Comparison of ENCODE assay signal across 1 cellular context in the genomic region with DNA sequence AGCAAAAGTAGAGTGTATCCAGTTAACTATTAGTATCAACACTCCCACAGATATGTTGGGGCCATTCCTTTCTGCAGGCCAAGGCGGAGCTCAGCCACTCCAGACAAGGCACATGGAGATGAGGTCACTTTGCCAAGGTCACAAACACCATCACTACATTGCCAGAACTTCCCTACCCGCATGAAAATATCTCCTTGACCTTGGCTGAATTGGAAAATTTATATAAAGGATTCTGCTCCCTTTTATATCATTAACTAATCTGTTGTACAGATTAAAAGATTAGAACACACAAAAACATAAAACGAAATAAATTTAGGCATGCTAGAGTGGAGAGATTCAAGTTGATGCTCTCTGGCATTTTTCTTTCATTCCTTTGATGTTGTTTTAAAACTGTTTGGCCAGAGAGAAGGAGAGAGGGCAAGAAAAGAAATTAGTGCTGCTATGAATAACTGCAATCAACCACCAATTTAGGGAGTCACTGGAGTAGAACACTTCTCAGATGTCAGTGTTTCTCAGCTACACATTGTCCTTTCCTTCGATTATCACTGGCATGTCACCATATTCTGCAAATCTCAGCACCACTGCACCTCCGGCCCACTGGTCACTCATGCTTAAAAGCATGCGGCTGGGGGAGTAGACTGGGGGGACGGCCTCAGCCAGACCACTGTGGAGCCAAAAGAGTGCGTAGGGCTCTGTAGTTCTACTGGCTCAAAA.
TF ChIP-seq lines count a peak whose summit lies in the region.

No MANE protein-coding gene starts in this region.

TF ChIP-seq in GM23338, 12 proteins besides CTCF, POLR2A, EP300 and RAD21 (continued from another document):
- TF ChIP-seq, protein P1, sequence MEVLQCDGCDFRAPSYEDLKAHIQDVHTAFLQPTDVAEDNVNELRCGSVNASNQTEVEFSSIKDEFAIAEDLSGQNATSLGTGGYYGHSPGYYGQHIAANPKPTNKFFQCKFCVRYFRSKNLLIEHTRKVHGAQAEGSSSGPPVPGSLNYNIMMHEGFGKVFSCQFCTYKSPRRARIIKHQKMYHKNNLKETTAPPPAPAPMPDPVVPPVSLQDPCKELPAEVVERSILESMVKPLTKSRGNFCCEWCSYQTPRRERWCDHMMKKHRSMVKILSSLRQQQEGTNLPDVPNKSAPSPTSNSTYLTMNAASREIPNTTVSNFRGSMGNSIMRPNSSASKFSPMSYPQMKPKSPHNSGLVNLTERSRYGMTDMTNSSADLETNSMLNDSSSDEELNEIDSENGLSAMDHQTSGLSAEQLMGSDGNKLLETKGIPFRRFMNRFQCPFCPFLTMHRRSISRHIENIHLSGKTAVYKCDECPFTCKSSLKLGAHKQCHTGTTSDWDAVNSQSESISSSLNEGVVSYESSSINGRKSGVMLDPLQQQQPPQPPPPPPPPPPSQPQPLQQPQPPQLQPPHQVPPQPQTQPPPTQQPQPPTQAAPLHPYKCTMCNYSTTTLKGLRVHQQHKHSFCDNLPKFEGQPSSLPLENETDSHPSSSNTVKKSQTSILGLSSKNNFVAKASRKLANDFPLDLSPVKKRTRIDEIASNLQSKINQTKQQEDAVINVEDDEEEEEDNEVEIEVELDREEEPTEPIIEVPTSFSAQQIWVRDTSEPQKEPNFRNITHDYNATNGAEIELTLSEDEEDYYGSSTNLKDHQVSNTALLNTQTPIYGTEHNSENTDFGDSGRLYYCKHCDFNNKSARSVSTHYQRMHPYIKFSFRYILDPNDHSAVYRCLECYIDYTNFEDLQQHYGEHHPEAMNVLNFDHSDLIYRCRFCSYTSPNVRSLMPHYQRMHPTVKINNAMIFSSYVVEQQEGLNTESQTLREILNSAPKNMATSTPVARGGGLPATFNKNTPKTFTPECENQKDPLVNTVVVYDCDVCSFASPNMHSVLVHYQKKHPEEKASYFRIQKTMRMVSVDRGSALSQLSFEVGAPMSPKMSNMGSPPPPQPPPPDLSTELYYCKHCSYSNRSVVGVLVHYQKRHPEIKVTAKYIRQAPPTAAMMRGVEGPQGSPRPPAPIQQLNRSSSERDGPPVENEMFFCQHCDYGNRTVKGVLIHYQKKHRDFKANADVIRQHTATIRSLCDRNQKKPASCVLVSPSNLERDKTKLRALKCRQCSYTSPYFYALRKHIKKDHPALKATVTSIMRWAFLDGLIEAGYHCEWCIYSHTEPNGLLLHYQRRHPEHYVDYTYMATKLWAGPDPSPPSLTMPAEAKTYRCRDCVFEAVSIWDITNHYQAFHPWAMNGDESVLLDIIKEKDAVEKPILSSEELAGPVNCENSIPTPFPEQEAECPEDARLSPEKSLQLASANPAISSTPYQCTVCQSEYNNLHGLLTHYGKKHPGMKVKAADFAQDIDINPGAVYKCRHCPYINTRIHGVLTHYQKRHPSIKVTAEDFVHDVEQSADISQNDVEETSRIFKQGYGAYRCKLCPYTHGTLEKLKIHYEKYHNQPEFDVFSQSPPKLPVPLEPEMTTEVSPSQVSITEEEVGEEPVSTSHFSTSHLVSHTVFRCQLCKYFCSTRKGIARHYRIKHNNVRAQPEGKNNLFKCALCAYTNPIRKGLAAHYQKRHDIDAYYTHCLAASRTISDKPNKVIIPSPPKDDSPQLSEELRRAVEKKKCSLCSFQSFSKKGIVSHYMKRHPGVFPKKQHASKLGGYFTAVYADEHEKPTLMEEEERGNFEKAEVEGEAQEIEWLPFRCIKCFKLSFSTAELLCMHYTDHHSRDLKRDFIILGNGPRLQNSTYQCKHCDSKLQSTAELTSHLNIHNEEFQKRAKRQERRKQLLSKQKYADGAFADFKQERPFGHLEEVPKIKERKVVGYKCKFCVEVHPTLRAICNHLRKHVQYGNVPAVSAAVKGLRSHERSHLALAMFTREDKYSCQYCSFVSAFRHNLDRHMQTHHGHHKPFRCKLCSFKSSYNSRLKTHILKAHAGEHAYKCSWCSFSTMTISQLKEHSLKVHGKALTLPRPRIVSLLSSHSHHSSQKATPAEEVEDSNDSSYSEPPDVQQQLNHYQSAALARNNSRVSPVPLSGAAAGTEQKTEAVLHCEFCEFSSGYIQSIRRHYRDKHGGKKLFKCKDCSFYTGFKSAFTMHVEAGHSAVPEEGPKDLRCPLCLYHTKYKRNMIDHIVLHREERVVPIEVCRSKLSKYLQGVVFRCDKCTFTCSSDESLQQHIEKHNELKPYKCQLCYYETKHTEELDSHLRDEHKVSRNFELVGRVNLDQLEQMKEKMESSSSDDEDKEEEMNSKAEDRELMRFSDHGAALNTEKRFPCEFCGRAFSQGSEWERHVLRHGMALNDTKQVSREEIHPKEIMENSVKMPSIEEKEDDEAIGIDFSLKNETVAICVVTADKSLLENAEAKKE (CRISPR knock-in tag; IDR thresholded peaks at IDR 0.05): no peak
- no peak for TF ChIP-seq POLR2AphosphoS5 (IDR thresholded peaks at IDR 0.05; ENCODE audit: low read depth)
- no peak for TF ChIP-seq EZH2 (IDR thresholded peaks at IDR 0.05; ENCODE audit: low read depth, unreplicated experiment)
- no peak for TF ChIP-seq EZH2phosphoT487 (IDR thresholded peaks at IDR 0.05; ENCODE audit: unreplicated experiment)
- TF ChIP-seq REST (IDR thresholded peaks at IDR 0.05; ENCODE audit: unreplicated experiment): no peak
